In genomic region chr1:204506969-204507316, GRCh38 we compare ENCODE assay signal across 8 cellular contexts. TPM values are rescaled to one million over a fixed set of nuclear protein-coding genes. Genes with fewer than 3 reads are reported as not detected.
DNase-seq lines count a peak whose midpoint lies in the region; ATAC-seq, FAIRE-seq and TF ChIP-seq lines count a peak whose summit lies in the region.

No MANE protein-coding gene starts in this region.

- TF ChIP-seq CTCF in astrocyte of the spinal cord (IDR thresholded peaks at IDR 0.05; ENCODE audit: low read depth, low read length) (no peak), sigmoid colon (IDR thresholded peaks at IDR 0.05) (no peak)

- H3K9me3 ChIP-seq in iPS DF 6.9 (ENCODE audit: control insufficient read depth, insufficient read depth, low read length) (no peaks in the 10 kb centered on the region), sigmoid colon (no peaks in the 10 kb centered on the region)

- DNase-seq in GM18507 (ENCODE audit: extremely low spot score, insufficient read length, low read depth) (no peak), NCI-H2029 treated with DMSO at 0.1 percent for 48 hours (lab: John Stamatoyannopoulos, UW) (peak; percentile 80), T-helper 9 cell (peak; percentile 69), astrocyte of the spinal cord (ENCODE audit: low read depth, low spot score) (peak; percentile 95), iPS DF 6.9 (ENCODE audit: low read depth, low spot score) (no peak), sigmoid colon (peak; percentile 91), HuH-7.5 (ENCODE audit: low spot score) (no peak)

- peak in 1 of 4 donors; percentile 34 for TF ChIP-seq EP300 in sigmoid colon (IDR thresholded peaks at IDR 0.05)

- ATAC-seq in HG02981 (IDR thresholded peaks at IDR 0.05; ENCODE audit: unreplicated experiment): peak; percentile 49

- TF ChIP-seq POLR2A in sigmoid colon (IDR thresholded peaks at IDR 0.05): no peak

- H3K4me3 ChIP-seq in astrocyte of the spinal cord (ENCODE audit: low read depth, low read length) (peak overlapping the region; percentile 68), iPS DF 6.9 (ENCODE audit: low read length) (peak overlapping the region; percentile 97; the same call in 1 of the 2 replicates), sigmoid colon (peak overlapping the region; percentile 41 to 56 (median 46))

- H3K27ac ChIP-seq in iPS DF 6.9 (ENCODE audit: low read length) (no peak overlapping the region), sigmoid colon (peak overlapping the region; percentile 83 to 93 (median 89))

- peak; percentile 78 for FAIRE-seq in GM18507 (lab: Jason Lieb, UNC)

- H3K36me3 ChIP-seq in iPS DF 6.9 (ENCODE audit: control insufficient read depth, insufficient read depth, low read length) (no peaks in the 10 kb centered on the region), sigmoid colon (no peaks in the 10 kb centered on the region)

- H3K27me3 ChIP-seq in iPS DF 6.9 (ENCODE audit: control insufficient read depth, insufficient read depth, low read length): no peaks in the 10 kb centered on the region
- no peaks in the 10 kb centered on the region for H3K27me3 ChIP-seq in sigmoid colon

- in situ Hi-C loops in astrocyte of the spinal cord (cut with HindIII; ENCODE audit: low sequenced_read_pairs): no loop called here

- intact Hi-C loops in sigmoid colon (cut with DNase I): no loop called here

- H3K4me1 ChIP-seq in iPS DF 6.9 (ENCODE audit: control insufficient read depth, insufficient read depth, low read length) (no peaks in the 10 kb centered on the region; the same call in 1 of the 2 replicates), sigmoid colon (peaks cover 0 to 17% (median 5%) of the 10 kb centered on the region in 4 donors)

- WGBS in iPS DF 6.9 (ENCODE audit: insufficient coverage, insufficient read length): no CpG with 5 or more reads among the region's 13 CpGs
- 0 to 1% methylated on average over 13 of the region's 13 CpGs for WGBS in sigmoid colon, 2 donors

RNA-seq across cellular contexts. Expression of gene MDM4, which starts 9.3 kb away (rescaled TPM):
- 10 to 100 TPM; 48.2 to 82.0 (median 53.1) TPM for total RNA-seq in sigmoid colon
- polyA plus RNA-seq in sigmoid colon: 10 to 100 TPM in 1 of 3 donors, 1 to 10 TPM in 2; 1.2 to 14.9 (median 1.8) TPM

RNA-seq across cellular contexts. Expression of gene PIK3C2B, which starts 12.3 kb away (rescaled TPM):
- 10 to 100 TPM in 3 of 4 donors, 1 to 10 TPM in 1; 9.2 to 29.9 (median 16.0) TPM for total RNA-seq in sigmoid colon
- polyA plus RNA-seq in sigmoid colon: 10 to 100 TPM; 11.4 to 47.6 (median 17.1) TPM

Comparison
In these comparisons a context has a peak if more than half of its experiments do, and no peak if none do; other contexts are left out.
1. DNase-seq: peak in NCI-H2029 treated with DMSO at 0.1 percent for 48 hours (single experiment), T-helper 9 cell (single experiment), astrocyte of the spinal cord (single experiment) and sigmoid colon (single experiment); none in GM18507 (single experiment), iPS DF 6.9 (single experiment) and HuH-7.5 (single experiment).
2. H3K4me3 ChIP-seq: peak in every context shown above with its lines; median percentile 97 in iPS DF 6.9; 68 in astrocyte of the spinal cord; 46 in sigmoid colon.